8 cellular contexts compared by ENCODE assay signal in the genomic region with DNA sequence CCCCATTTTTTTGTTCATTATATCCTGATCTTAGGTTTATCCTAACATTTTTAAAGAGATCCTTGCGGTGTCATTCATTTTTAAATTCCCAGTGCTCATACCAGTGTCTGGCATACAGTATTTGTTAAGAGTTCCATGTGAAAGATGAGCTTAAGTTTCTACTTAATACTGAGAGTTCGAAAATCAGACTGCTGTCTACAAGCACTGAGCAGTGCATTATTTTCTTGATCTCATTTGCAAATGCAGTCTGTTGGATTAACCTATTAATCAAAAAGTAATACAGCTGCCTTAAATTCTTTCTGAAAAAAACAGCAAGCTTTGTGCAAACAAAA. TPM values are rescaled to one million over a fixed set of nuclear protein-coding genes. Genes with fewer than 3 reads are reported as not detected.
DNase-seq lines count a peak whose midpoint lies in the region; ATAC-seq and TF ChIP-seq lines count a peak whose summit lies in the region.

No MANE protein-coding gene starts in this region.

- H3K36me3 ChIP-seq in PC-9 (ENCODE audit: low read depth) (no peaks in the 10 kb centered on the region; the same call in 1 of the 2 replicates), esophagus squamous epithelium (peaks cover 0 to 15% (median 0%) of the 10 kb centered on the region in 3 donors)

- DNase-seq in HFFc6 (no peak), PC-9 (no peak), esophagus squamous epithelium (lab: John Stamatoyannopoulos, UW) (no peak), progenitor cell of endocrine pancreas (ENCODE audit: low spot score, unreplicated experiment) (no peak), NCI-H446 treated with DMSO at 0.1 percent for 48 hours (lab: John Stamatoyannopoulos, UW) (no peak), A172 (ENCODE audit: low spot score) (no peak), SHP77 (lab: John Stamatoyannopoulos, UW) (no peak)

- H3K4me3 Mint-ChIP-seq in HFFc6 (peak overlapping the region; percentile 99), progenitor cell of endocrine pancreas (ENCODE audit: low read depth) (peak overlapping the region; percentile 95)

- ATAC-seq in GM18519 (IDR thresholded peaks at IDR 0.05; ENCODE audit: low FRiP score, unreplicated experiment), result peak; percentile 26

- H2AFZ ChIP-seq in PC-9, result peak overlapping the region; percentile 100

- H4K20me1 ChIP-seq in PC-9 (ENCODE audit: insufficient read depth), result no peaks in the 10 kb centered on the region

- H3K27ac ChIP-seq in PC-9 (peak overlapping the region; percentile 76), esophagus squamous epithelium (peak overlapping the region; percentile 79 to 90 (median 88))

- H3K36me3 Mint-ChIP-seq in HFFc6 (ENCODE audit: low read depth), result 0 out of 2 replicates have a peak, but pooled peaks cover 8% of the 10 kb centered on the region
- peaks cover 2% of the 10 kb centered on the region for H3K36me3 Mint-ChIP-seq in progenitor cell of endocrine pancreas (ENCODE audit: insufficient read depth)

- no peak for TF ChIP-seq CTCF in HFFc6 (IDR thresholded peaks at IDR 0.05)
- no peak for TF ChIP-seq CTCF in PC-9 (conservative IDR thresholded peaks at IDR 0.05)
- TF ChIP-seq CTCF in esophagus squamous epithelium (IDR thresholded peaks at IDR 0.05), result no peak
- no peak for TF ChIP-seq CTCF in progenitor cell of endocrine pancreas (IDR thresholded peaks at IDR 0.05; ENCODE audit: unreplicated experiment)

- H3K79me2 ChIP-seq in PC-9 (ENCODE audit: low read depth), result peaks cover 11% of the 10 kb centered on the region; the same call in 1 of the 2 replicates

- no peaks in the 10 kb centered on the region for H3K9me3 Mint-ChIP-seq in HFFc6
- H3K9me3 Mint-ChIP-seq in progenitor cell of endocrine pancreas (ENCODE audit: low read depth), result no peaks in the 10 kb centered on the region

- H3K27ac Mint-ChIP-seq in HFFc6, result peak overlapping the region; percentile 99
- peak overlapping the region; percentile 96 for H3K27ac Mint-ChIP-seq in progenitor cell of endocrine pancreas

- H3K4me1 ChIP-seq in PC-9 (replicated peaks; ENCODE audit: insufficient read depth) (peaks cover 10% of the 10 kb centered on the region; the same call in 1 of the 2 replicates), esophagus squamous epithelium (peaks cover 0 to 10% (median 6%) of the 10 kb centered on the region in 3 donors)

- H3K27me3 Mint-ChIP-seq in HFFc6 (ENCODE audit: insufficient read depth), result peaks cover 6% of the 10 kb centered on the region; the same call in 1 of the 2 replicates
- H3K27me3 Mint-ChIP-seq in progenitor cell of endocrine pancreas, result no peaks in the 10 kb centered on the region

- H3K4me1 Mint-ChIP-seq in HFFc6 (ENCODE audit: low read depth) (peaks cover 14% of the 10 kb centered on the region), progenitor cell of endocrine pancreas (ENCODE audit: low read depth) (peaks cover 6% of the 10 kb centered on the region)

- H3K27me3 ChIP-seq in PC-9 (ENCODE audit: insufficient read depth, low read depth) (no peaks in the 10 kb centered on the region), esophagus squamous epithelium (no peaks in the 10 kb centered on the region)

- H3K9me3 ChIP-seq in PC-9 (ENCODE audit: insufficient read depth, low read depth) (no peaks in the 10 kb centered on the region), esophagus squamous epithelium (no peaks in the 10 kb centered on the region)

- no peak for TF ChIP-seq POLR2A in esophagus squamous epithelium (IDR thresholded peaks at IDR 0.05)

- H3K4me3 ChIP-seq in PC-9 (peak overlapping the region; percentile 96), esophagus squamous epithelium (peak overlapping the region; percentile 73 to 88 (median 87))

- WGBS in esophagus squamous epithelium, 2 donors, result 18 to 23% methylated on average over 2 of the region's 2 CpGs

- peaks cover 13% of the 10 kb centered on the region; the same call in 1 of the 2 replicates for H3F3A ChIP-seq in PC-9 (ENCODE audit: insufficient read depth, low read depth)

- POLR2A ChIA-PET in PC-9 (lab: Charles Lee; ENCODE audit: unreplicated experiment), result interaction anchor here (0.6 to 0.9 kb wide), 3 partner anchors 16 to 175 kb away, joined by 3 to 47 read pairs (median 7); a partner anchor contains a TSS

- no TSS peak for BruUV-seq in PC-9 (replicated peaks; lab: Mats Ljungman, UMichigan)

- H3K4me2 ChIP-seq in PC-9, result peak overlapping the region; percentile 98

- CTCF ChIA-PET in PC-9 (lab: Charles Lee), result interaction anchor here (0.7 to 0.9 kb wide), 3 partner anchors 59 to 467 kb away, joined by 4 to 9 read pairs (median 6); no protein-coding TSS in a partner anchor

- intact Hi-C loops in PC-9 (cut with micrococcal nuclease; ENCODE audit: unreplicated experiment) (loop anchor here (1.0 kb wide), 1 partner anchor 32 kb away; a partner anchor contains a TSS), esophagus squamous epithelium (cut with DNase I) (no loop called here)

- H3K9me2 ChIP-seq in PC-9 (ENCODE audit: insufficient read depth), result no peaks in the 10 kb centered on the region

RNA-seq across cellular contexts. Expression of a gene that starts 0.7 kb away (rescaled TPM):
- 10 to 100 TPM in 4 of 6 experiments, 1 to 10 TPM in 2; 7.3 to 12.8 (median 10.9) TPM for total RNA-seq in HFFc6 (2021; fragmentation: NEBNext Ultra II Directional; extraction: Animal tissue kit (Norgen Biotek cat#: 25700))
- total RNA-seq in PC-9 (2021) (10.9 and 14.4 TPM in 2 replicates), esophagus squamous epithelium (10 to 100 TPM in 2 of 4 donors, 1 to 10 TPM in 2; 5.7 to 11.5 (median 9.0) TPM), progenitor cell of endocrine pancreas (4.2 and 4.8 TPM in 2 replicates)
- 16.7 and 21.4 TPM in 2 replicates for total RNA-seq in A172 (2014; rRNA removed; shearing (Covaris generic))

RNA-seq across cellular contexts. Expression of a gene that starts 31.8 kb away (rescaled TPM):
- total RNA-seq in HFFc6 (2021; fragmentation: NEBNext Ultra II Directional; extraction: Animal tissue kit (Norgen Biotek cat#: 25700)), result 10 to 100 TPM; 40.9 to 51.3 (median 45.2) TPM
- 104 and 110 TPM in 2 replicates for total RNA-seq in PC-9 (2021)
- 100 to 1,000 TPM in 1 of 4 donors, 10 to 100 TPM in 3; 24.3 to 118 (median 47.4) TPM for total RNA-seq in esophagus squamous epithelium
- total RNA-seq in progenitor cell of endocrine pancreas, result 207 and 213 TPM in 2 replicates
- 43.2 and 56.6 TPM in 2 replicates for total RNA-seq in A172 (2014; rRNA removed; shearing (Covaris generic))

RNA-seq across cellular contexts. Expression of a gene that starts 43.9 kb away (rescaled TPM):
- 1 to 10 TPM; 1.6 to 3.0 (median 1.9) TPM for total RNA-seq in HFFc6 (2021; fragmentation: NEBNext Ultra II Directional; extraction: Animal tissue kit (Norgen Biotek cat#: 25700))
- total RNA-seq in PC-9 (2021) (3.3 and 4.2 TPM in 2 replicates), esophagus squamous epithelium (10 to 100 TPM in 1 of 4 donors, 1 to 10 TPM in 3; 1.3 to 10.7 (median 4.6) TPM), progenitor cell of endocrine pancreas (20.7 and 23.9 TPM in 2 replicates)
- 8.1 and 10.9 TPM in 2 replicates for total RNA-seq in A172 (2014; rRNA removed; shearing (Covaris generic))
